ENCODE assay signal across 41 cellular contexts in the genomic region with DNA sequence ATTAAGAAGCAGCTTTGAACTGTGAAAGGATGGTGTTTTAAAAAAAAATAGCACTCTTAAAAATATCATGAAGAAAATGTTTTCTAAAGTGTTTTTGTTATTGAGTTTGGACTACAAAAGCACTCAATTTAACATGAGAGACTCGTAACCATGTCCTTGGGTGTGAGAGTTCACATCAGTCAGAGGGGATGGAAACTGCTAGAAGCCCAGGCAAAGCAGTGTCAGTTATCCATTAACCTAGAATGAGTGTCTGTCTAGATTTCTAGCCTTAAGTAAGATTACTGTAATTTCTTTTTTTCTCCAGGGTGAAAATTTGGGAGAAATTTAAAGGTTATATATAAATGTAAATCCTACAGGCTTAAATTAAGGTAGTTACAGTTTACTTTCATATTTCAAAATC. TPM values are rescaled to one million over a fixed set of nuclear protein-coding genes. Genes with fewer than 3 reads are reported as not detected.
DNase-seq lines count a peak whose midpoint lies in the region; ATAC-seq, FAIRE-seq and TF ChIP-seq lines count a peak whose summit lies in the region.
"Had no signal": no experiment of that assay in that cellular context is flagged by ENCODE, and none has a peak within 500 bp of the region (broad histone marks: within the 10 kb centered on the region; RNA-seq: fewer than 3 reads in every experiment).

No MANE protein-coding gene starts in this region.

- H3K4me3 ChIP-seq in right lobe of liver (no peak overlapping the region), HepG2 (replicated peaks in 1 of 3; ENCODE audit: insufficient read depth in 1 of 3, low read depth in 2 of 3, low read length in 3 of 3) (no peak overlapping the region), gastrocnemius medialis (no peak overlapping the region), OCI-LY7 (ENCODE audit: low read depth, low read length, poor library complexity, severe bottlenecking) (no peak overlapping the region)
- H3K4me3 ChIP-seq: A549; BLaER1; BLaER1 treated with 17β-estradiol and CSF1 and Interleukin-3, amounts not matched to agents 10 nM and 100 nM had no signal

- H3K79me2 ChIP-seq in HepG2 (ENCODE audit: insufficient read depth, low read length) (no peaks in the 10 kb centered on the region), OCI-LY7 (ENCODE audit: insufficient read depth, low read depth, low read length) (no peaks in the 10 kb centered on the region)

- WGBS in right lobe of liver (ENCODE audit: insufficient coverage, low coverage, low lambda C conversion rate, missing lambda C conversion rate) = 56% methylated on average over 1 of the region's 1 CpG
- 63% methylated on average over 1 of the region's 1 CpG for WGBS in HepG2 (ENCODE audit: low lambda C conversion rate)

- no peaks in the 10 kb centered on the region for H3K9me2 ChIP-seq in OCI-LY7 (ENCODE audit: insufficient read depth, low read length)

- H3K27me3 ChIP-seq in right lobe of liver (no peaks in the 10 kb centered on the region), HepG2 (ENCODE audit: control insufficient read depth in 1 of 2, insufficient read depth in 2 of 2, low read length in 2 of 2) (no peaks in the 10 kb centered on the region), gastrocnemius medialis (no peaks in the 10 kb centered on the region)
- H3K27me3 ChIP-seq: BE2C; BLaER1; BLaER1 treated with 17β-estradiol and CSF1 and Interleukin-3, amounts not matched to agents 10 nM and 100 nM had no signal

- POLR2A ChIA-PET in HepG2 (lab: Yijun Ruan, JAX) (no interaction called here), OCI-LY7 (lab: Charles Lee) (interaction anchor here (0.5 kb wide), 1 partner anchor 127 kb away, joined by 3 read pairs; no protein-coding TSS in a partner anchor)

- TF ChIP-seq CTCF in right lobe of liver (IDR thresholded peaks at IDR 0.05) (no peak), HepG2 (CRISPR knock-in tag; IDR thresholded peaks at IDR 0.05) (no peak), gastrocnemius medialis (IDR thresholded peaks at IDR 0.05 in 4 of 5, conservative IDR thresholded peaks at IDR 0.05 in 1 of 5) (no peak), OCI-LY7 (conservative IDR thresholded peaks at IDR 0.05; ENCODE audit: low read length) (no peak)

- no peak overlapping the region for H3K9ac ChIP-seq in HepG2 (ENCODE audit: insufficient read depth, low read depth, low read length)
- H3K9ac ChIP-seq: BLaER1; BLaER1 treated with 17β-estradiol and CSF1 and Interleukin-3, amounts not matched to agents 10 nM and 100 nM had no signal

- intact Hi-C loops in right lobe of liver (cut with DNase I) = no loop called here
- intact Hi-C loops in HepG2 (cut with micrococcal nuclease; ENCODE audit: unreplicated experiment) = no loop called here
- intact Hi-C loops in gastrocnemius medialis (cut with DNase I; ENCODE audit: low total_unique reads) = no loop called here
- intact Hi-C loops in OCI-LY7 (cut with micrococcal nuclease; ENCODE audit: unreplicated experiment) = no loop called here

- in situ Hi-C loops in HepG2 (cut with HindIII; ENCODE audit: extremely low pct_ligation_motif_present, low pct_unique_long_range_greater_than_20kb) = no loop called here
- in situ Hi-C loops in gastrocnemius medialis (cut with MboI; ENCODE audit: low sequenced_read_pairs in 4 of 4) = no loop called here

- no peaks in the 10 kb centered on the region for H3K9me3 ChIP-seq in right lobe of liver
- no peaks in the 10 kb centered on the region for H3K9me3 ChIP-seq in HepG2 (ENCODE audit: low read length)
- no peaks in the 10 kb centered on the region for H3K9me3 ChIP-seq in gastrocnemius medialis
- no peaks in the 10 kb centered on the region for H3K9me3 ChIP-seq in OCI-LY7 (ENCODE audit: low read length)
- H3K9me3 ChIP-seq: A549; BE2C; BLaER1; BLaER1 treated with 17β-estradiol and CSF1 and Interleukin-3, amounts not matched to agents 10 nM and 100 nM; Caco-2 had no signal

- no peak for FAIRE-seq in HepG2 (lab: Jason Lieb, UNC)
- FAIRE-seq: A204.1, A549, D721Med had no signal

- TF ChIP-seq POLR2A in right lobe of liver (IDR thresholded peaks at IDR 0.05) (no peak), HepG2 (IDR thresholded peaks at IDR 0.05; ENCODE audit: insufficient read depth in 1 of 2, low read depth in 2 of 2, low read length in 2 of 2) (no peak), gastrocnemius medialis (IDR thresholded peaks at IDR 0.05) (no peak)

- DNase-seq in right lobe of liver = no peak
- DNase-seq in HepG2 (ENCODE audit: low spot score) = no peak
- peak; percentile 0 for DNase-seq in kidney glomerular epithelial cell (lab: John Stamatoyannopoulos, UW)
- no peak for DNase-seq in left lobe of liver (ENCODE audit: low spot score)
- peak; percentile 55 for DNase-seq in renal cortical epithelial cell (ENCODE audit: low read depth)
- no peak for DNase-seq in gastrocnemius medialis
- no peak for DNase-seq in NCI-H748 (lab: John Stamatoyannopoulos, UW; ENCODE audit: unreplicated experiment)
- no peak for DNase-seq in OCI-LY7 (ENCODE audit: low spot score)
- DNase-seq: 8988T; ACHN; AML-193; BE2C; C1 segment of cervical spinal cord; Caco-2; Calu3; CD4-positive, alpha-beta memory T cell; CD4-positive, alpha-beta T cell; CD4-positive, CD25-positive, alpha-beta regulatory T cell; CD8-positive, alpha-beta memory T cell; CD8-positive, alpha-beta T cell; COR-L47; DMS 273 treated with DMSO at 0.1 percent for 48 hours; DMS153; DMS53; DMS79; DMS79 treated with DMSO at 0.1 percent for 48 hours; DND-41; EL had no signal

- H3K4me1 ChIP-seq in right lobe of liver = peaks cover 0 to 3% (median 0%) of the 10 kb centered on the region in 4 donors
- H3K4me1 ChIP-seq in HepG2 (ENCODE audit: insufficient read depth, low read length) = no peaks in the 10 kb centered on the region
- no peaks in the 10 kb centered on the region for H3K4me1 ChIP-seq in gastrocnemius medialis
- H3K4me1 ChIP-seq in OCI-LY7 (ENCODE audit: insufficient read depth, low read length, poor library complexity, severe bottlenecking) = no peaks in the 10 kb centered on the region
- H3K4me1 ChIP-seq: A549, BE2C, Caco-2 had no signal

- peak; percentile 54 to 96 (median 81) for ATAC-seq in right lobe of liver
- ATAC-seq in HepG2 = no peak
- ATAC-seq in left lobe of liver = peak; percentile 88
- no peak for ATAC-seq in gastrocnemius medialis
- ATAC-seq: A549; CD8-positive, alpha-beta T cell had no signal

- TF ChIP-seq RAD21 in HepG2 (CRISPR knock-in tag; IDR thresholded peaks at IDR 0.05) = no peak

- CTCF ChIA-PET in HepG2 (lab: Yijun Ruan, JAX; ENCODE audit: low intra/inter-chr PET ratio, low total read pairs) = no interaction called here
- CTCF ChIA-PET in OCI-LY7 (lab: Charles Lee; ENCODE audit: unreplicated experiment) = no interaction called here

- no peaks in the 10 kb centered on the region for H4K20me1 ChIP-seq in HepG2 (ENCODE audit: insufficient read depth, low read length)
- no peaks in the 10 kb centered on the region for H4K20me1 ChIP-seq in OCI-LY7 (ENCODE audit: insufficient read depth, low read length)
- H4K20me1 ChIP-seq: BLaER1; BLaER1 treated with 17β-estradiol and CSF1 and Interleukin-3, amounts not matched to agents 10 nM and 100 nM had no signal

- no peak overlapping the region for H2AFZ ChIP-seq in HepG2 (ENCODE audit: low read length)
- no peak overlapping the region for H2AFZ ChIP-seq in OCI-LY7 (ENCODE audit: low read length)

- no TSS peak for BruUV-seq in HepG2 (replicated peaks; lab: Mats Ljungman, UMichigan)
- BruUV-seq in OCI-LY7 (replicated peaks; lab: Mats Ljungman, UMichigan) = no TSS peak

- no peak overlapping the region for H3K4me2 ChIP-seq in HepG2 (ENCODE audit: low read depth, low read length)
- no peak overlapping the region for H3K4me2 ChIP-seq in OCI-LY7 (ENCODE audit: low read length)
- H3K4me2 ChIP-seq: A549; BLaER1; BLaER1 treated with 17β-estradiol and CSF1 and Interleukin-3, amounts not matched to agents 10 nM and 100 nM had no signal

- H3K36me3 ChIP-seq in right lobe of liver (no peaks in the 10 kb centered on the region), HepG2 (replicated peaks in 1 of 2; ENCODE audit: control insufficient read depth in 1 of 2, insufficient read depth in 2 of 2, low read length in 2 of 2) (no peaks in the 10 kb centered on the region), gastrocnemius medialis (no peaks in the 10 kb centered on the region), OCI-LY7 (ENCODE audit: insufficient read depth, low read length) (no peaks in the 10 kb centered on the region)
- H3K36me3 ChIP-seq: BE2C; BLaER1; BLaER1 treated with 17β-estradiol and CSF1 and Interleukin-3, amounts not matched to agents 10 nM and 100 nM had no signal

- no peak for TF ChIP-seq EP300 in HepG2 (IDR thresholded peaks at IDR 0.05; ENCODE audit: low read depth in 2 of 2, low read length in 2 of 2)
- TF ChIP-seq EP300 in HepG2 (CRISPR knock-in tag; IDR thresholded peaks at IDR 0.05; ENCODE audit: borderline replicate concordance) = no peak

- no peak overlapping the region for H3K27ac ChIP-seq in right lobe of liver
- H3K27ac ChIP-seq in HepG2 (ENCODE audit: extremely low read length, insufficient read depth, low read length) = no peak overlapping the region
- H3K27ac ChIP-seq in gastrocnemius medialis = no peak overlapping the region
- no peak overlapping the region for H3K27ac ChIP-seq in OCI-LY7 (ENCODE audit: low read depth, low read length, poor library complexity, severe bottlenecking)
- H3K27ac ChIP-seq: 22Rv1; A549; BLaER1; BLaER1 treated with 17β-estradiol and CSF1 and Interleukin-3, amounts not matched to agents 10 nM and 100 nM; C4-2B had no signal

RNA-seq across cellular contexts. Expression of a gene that starts 31.7 kb away (rescaled TPM):
- total RNA-seq in right lobe of liver (10 to 100 TPM in 4 of 6 experiments, 1 to 10 TPM in 2; 8.5 to 16.9 (median 11.8) TPM), HepG2 (2016; rRNA removed; fragmentation: Illumina TruSeq; extraction: Trizol) (12.5 and 42.0 TPM in 2 replicates), left lobe of liver (20.6 TPM), renal cortical epithelial cell (0.35 and 1.6 TPM in 2 replicates), gastrocnemius medialis (not detected), OCI-LY7 (2022) (not detected in 2 replicates)
- 5.6 and 7.3 TPM in 2 replicates for total RNA-seq in HepG2 (2016; cell fraction: cytosol; rRNA removed; fragmentation: Illumina TruSeq; extraction: Trizol; ENCODE audit: low read depth)
- total RNA-seq in HepG2 (2016; cell fraction: insoluble cytoplasmic fraction; rRNA removed; fragmentation: Illumina TruSeq; extraction: Trizol) = 12.1 and 46.2 TPM in 2 replicates
- 10.8 and 12.4 TPM in 2 replicates for total RNA-seq in HepG2 (2016; cell fraction: membrane; rRNA removed; fragmentation: Illumina TruSeq; extraction: Trizol)
- 48.7 and 58.9 TPM in 2 replicates for total RNA-seq in HepG2 (2016; cell fraction: nucleus; rRNA removed; fragmentation: Illumina TruSeq; extraction: Trizol)
- polyA plus RNA-seq in HepG2 (2011; rRNA removed) = 65.0 and 66.4 TPM in 2 replicates
- polyA plus RNA-seq in HepG2 (2011; cell fraction: cytosol; rRNA removed) = 31.0 and 34.1 TPM in 2 replicates
- 293 and 346 TPM in 2 replicates for polyA plus RNA-seq in HepG2 (2011; cell fraction: nucleus; rRNA removed)
- 27.5 and 39.2 TPM in 2 replicates for polyA plus RNA-seq in HepG2 (2012)
- polyA plus RNA-seq in HepG2 (2016; cell fraction: cytosol; fragmentation: Illumina TruSeq; extraction: Trizol; ENCODE audit: low read depth) = 4.2 and 4.7 TPM in 2 replicates
- 12.4 and 12.6 TPM in 2 replicates for polyA plus RNA-seq in HepG2 (2016; cell fraction: insoluble cytoplasmic fraction; fragmentation: Illumina TruSeq; extraction: Trizol; ENCODE audit: low read depth)
- 6.8 and 9.0 TPM in 2 replicates for polyA plus RNA-seq in HepG2 (2016; cell fraction: membrane; fragmentation: Illumina TruSeq; extraction: Trizol; ENCODE audit: low read depth)
- polyA plus RNA-seq in HepG2 (2016; cell fraction: nucleus; fragmentation: Illumina TruSeq; extraction: Trizol; ENCODE audit: insufficient read depth, low read depth) = 122 TPM in 2 replicates
- polyA minus RNA-seq in HepG2 (2011; rRNA and poly(A)+ RNA removed; ENCODE audit: low replicate concordance) = 0.07 and 112 TPM in 2 replicates
- 12.0 and 15.6 TPM in 2 replicates for polyA minus RNA-seq in HepG2 (2011; cell fraction: cytosol; rRNA and poly(A)+ RNA removed)
- 54.7 and 62.5 TPM in 2 replicates for polyA minus RNA-seq in HepG2 (2011; cell fraction: nucleus; rRNA and poly(A)+ RNA removed)
- total RNA-seq in OCI-LY7 (2014; rRNA removed; shearing (Covaris generic)) = not detected in 2 replicates
- total RNA-seq: A172; A673; B cell; CD4-positive, alpha-beta memory T cell; CD4-positive, alpha-beta T cell; CD4-positive, CD25-positive, alpha-beta regulatory T cell; CD8-positive, alpha-beta memory T cell; CD8-positive, alpha-beta T cell; Daoy had no signal
- polyA plus RNA-seq: AG04450; BJ; CD4-positive, alpha-beta memory T cell; CD4-positive, CD25-positive, alpha-beta regulatory T cell; CD8-positive, alpha-beta memory T cell had no signal

Comparison
In these comparisons a context has a peak if more than half of its experiments do, and no peak if none do; other contexts are left out.
1. ATAC-seq: peak in right lobe of liver (4 of 4) and left lobe of liver (single experiment); none in HepG2 (single experiment) and gastrocnemius medialis (0 of 2).
2. DNase-seq: peak in kidney glomerular epithelial cell (single experiment) and renal cortical epithelial cell (single experiment); none in right lobe of liver (0 of 3), HepG2 (single experiment), left lobe of liver (single experiment), gastrocnemius medialis (0 of 2), NCI-H748 (single experiment) and OCI-LY7 (single experiment).